8 cellular contexts compared by ENCODE assay signal in genomic region chr1:224170748-224171478, GRCh38. TPM values are rescaled to one million over a fixed set of nuclear protein-coding genes. Genes with fewer than 3 reads are reported as not detected.
DNase-seq lines count a peak whose midpoint lies in the region; ATAC-seq and TF ChIP-seq lines count a peak whose summit lies in the region.

No MANE protein-coding gene starts in this region.

- no peaks in the 10 kb centered on the region for H4K20me1 ChIP-seq in GM23338 (replicated peaks; ENCODE audit: insufficient read depth)

- ATAC-seq in GM23338 (peak; percentile 56), T-helper 17 cell (peak; percentile 57), HG02571 (IDR thresholded peaks at IDR 0.05; ENCODE audit: unreplicated experiment) (no peak), HG02642 (IDR thresholded peaks at IDR 0.05; ENCODE audit: poor library complexity, unreplicated experiment) (no peak)

- no peaks in the 10 kb centered on the region for H3K9me3 ChIP-seq in T-helper 17 cell (ENCODE audit: control insufficient read depth, low read length, poor library complexity, severe bottlenecking)
- H3K9me3 ChIP-seq in stomach: no peaks in the 10 kb centered on the region

- H2AFZ ChIP-seq in GM23338: peak overlapping the region; percentile 57; the same call in 1 of the 2 replicates

- H3K4me3 Mint-ChIP-seq in GM23338: no peak overlapping the region
- H3K4me3 Mint-ChIP-seq in T-helper 17 cell: peak overlapping the region; percentile 73

- H3K36me3 Mint-ChIP-seq in GM23338 (ENCODE audit: low read depth) (peaks cover 8% of the 10 kb centered on the region), T-helper 17 cell (ENCODE audit: low read depth) (no peaks in the 10 kb centered on the region)

- DNase-seq in AG08395 (ENCODE audit: low spot score) (peak; percentile 42), GM23338 (ENCODE audit: low spot score) (peak; percentile 72), T-helper 17 cell (peak in 2 of 3 donors; percentile 10 to 17), fibroblast of mammary gland (ENCODE audit: low read depth) (peak; percentile 24), stomach (peak; percentile 40), NCI-H2029 treated with DMSO at 0.1 percent for 48 hours (lab: John Stamatoyannopoulos, UW) (no peak)

- H3K27me3 Mint-ChIP-seq in GM23338 (ENCODE audit: insufficient read depth, low read depth, poor library complexity) (peaks cover 12% of the 10 kb centered on the region), T-helper 17 cell (no peaks in the 10 kb centered on the region)

- H3F3A ChIP-seq in GM23338 (replicated peaks; ENCODE audit: low read depth): no peaks in the 10 kb centered on the region

- H3K27ac ChIP-seq in GM23338 (ENCODE audit: low read depth) (no peak overlapping the region), stomach (no peak overlapping the region)

- no peaks in the 10 kb centered on the region for H3K79me2 ChIP-seq in GM23338 (replicated peaks; ENCODE audit: insufficient read depth)

- H3K36me3 ChIP-seq in GM23338 (ENCODE audit: insufficient read depth): no peaks in the 10 kb centered on the region
- H3K36me3 ChIP-seq in stomach: no peaks in the 10 kb centered on the region

- H3K9me2 ChIP-seq in GM23338 (ENCODE audit: insufficient read depth): no peaks in the 10 kb centered on the region

- 63 to 81% (median 67%) methylated on average over 8 to 9 of the region's 9 CpGs for WGBS in stomach, 5 donors

- no peak for TF ChIP-seq EP300 in stomach (IDR thresholded peaks at IDR 0.05)

- H3K27me3 ChIP-seq in GM23338 (ENCODE audit: insufficient read depth): no peaks in the 10 kb centered on the region
- H3K27me3 ChIP-seq in stomach: no peaks in the 10 kb centered on the region

- intact Hi-C loops in stomach (cut with DNase I; ENCODE audit: low total_unique reads): no loop called here

- H3K4me3 ChIP-seq in GM23338 (no peak overlapping the region), fibroblast of mammary gland (ENCODE audit: control insufficient read depth, low read depth, low read length) (no peak overlapping the region), stomach (no peak overlapping the region)

- H3K4me1 Mint-ChIP-seq in GM23338: peaks cover 22% of the 10 kb centered on the region; the same call in 2 of the 3 replicates
- peaks cover 24% of the 10 kb centered on the region for H3K4me1 Mint-ChIP-seq in T-helper 17 cell

- no peak for TF ChIP-seq POLR2A in stomach (IDR thresholded peaks at IDR 0.05)

- TF ChIP-seq CTCF in GM23338 (conservative IDR thresholded peaks at IDR 0.05; ENCODE audit: low read depth in 2 of 2) (peak; percentile 56 to 59), fibroblast of mammary gland (conservative IDR thresholded peaks at IDR 0.05; ENCODE audit: control insufficient read depth, insufficient read depth, low read depth, low read length) (peak; percentile 36), stomach (IDR thresholded peaks at IDR 0.05) (peak in 4 of 7 experiments; percentile 38 to 54 (median 44))

- H3K4me2 ChIP-seq in GM23338: no peak overlapping the region

- peaks cover 25% of the 10 kb centered on the region for H3K4me1 ChIP-seq in GM23338 (ENCODE audit: insufficient read depth)
- peaks cover 0 to 32% (median 8%) of the 10 kb centered on the region in 4 donors for H3K4me1 ChIP-seq in stomach

- H3K9me3 Mint-ChIP-seq in GM23338: peaks cover 7% of the 10 kb centered on the region

- H3K27ac Mint-ChIP-seq in GM23338 (no peak overlapping the region), T-helper 17 cell (peak overlapping the region; percentile 86)

TF ChIP-seq in GM23338, 12 proteins besides CTCF, POLR2A, EP300 and RAD21:
- TF ChIP-seq NANOG (IDR thresholded peaks at IDR 0.05; ENCODE audit: borderline replicate concordance) (no peak), EZH2phosphoT487 (IDR thresholded peaks at IDR 0.05; ENCODE audit: unreplicated experiment) (no peak), ZNF462 (CRISPR knock-in tag; IDR thresholded peaks at IDR 0.05) (no peak), ZNF114 (CRISPR knock-in tag; IDR thresholded peaks at IDR 0.05) (no peak), JUNB (IDR thresholded peaks at IDR 0.05; ENCODE audit: unreplicated experiment) (no peak)

RNA-seq across cellular contexts. Expression of gene DEGS1, which starts 12.1 kb away (rescaled TPM):
- 59.8 and 67.9 TPM in 2 replicates for total RNA-seq in GM23338 (2014; rRNA removed; shearing (Covaris generic))
- polyA plus RNA-seq in GM23338 (2016; fragmentation: Nextera tagmentation; extraction: Ambion mirVana): 42.5 and 45.7 TPM in 2 replicates
- 10 to 100 TPM; 50.7 to 53.8 TPM for total RNA-seq in T-helper 17 cell
- total RNA-seq in stomach: 100 to 1,000 TPM in 1 of 5 donors, 10 to 100 TPM in 3, 1 to 10 TPM in 1; 6.4 to 109 (median 54.3) TPM
- polyA plus RNA-seq in stomach: 10 to 100 TPM; 11.2 to 44.5 (median 25.4) TPM

RNA-seq across cellular contexts. Expression of gene FBXO28, which starts 57.0 kb away (rescaled TPM):
- 38.8 and 45.2 TPM in 2 replicates for total RNA-seq in GM23338 (2014; rRNA removed; shearing (Covaris generic))
- polyA plus RNA-seq in GM23338 (2016; fragmentation: Nextera tagmentation; extraction: Ambion mirVana) (16.9 and 18.1 TPM in 2 replicates), stomach (1 to 10 TPM; 6.9 to 9.8 (median 7.6) TPM)
- total RNA-seq in T-helper 17 cell (10 to 100 TPM; 22.2 to 30.5 TPM), stomach (10 to 100 TPM in 3 of 5 donors, 1 to 10 TPM in 2; 4.6 to 44.2 (median 13.5) TPM)

Comparison
In these comparisons a context has a peak if more than half of its experiments do, and no peak if none do; other contexts are left out.
1. ATAC-seq: peak in GM23338 (single experiment) and T-helper 17 cell (single experiment); none in HG02571 (single experiment) and HG02642 (single experiment).
2. Peak in every context shown above with its lines, with median percentiles within 50 percentile points of each other: CTCF ChIP-seq.